ENCODE assay signal across 1 cellular context in genomic region chr19:14117668-14118164, GRCh38.
TF ChIP-seq lines count a peak whose summit lies in the region.

TSS of gene PRKACA (minus strand) at chr19:14117762. CDS start at chr19:14117547, 215 bp downstream.

TF ChIP-seq in GM23338, 12 proteins besides CTCF, POLR2A, EP300 and RAD21 (continued from another document):
- TF ChIP-seq, protein P1, sequence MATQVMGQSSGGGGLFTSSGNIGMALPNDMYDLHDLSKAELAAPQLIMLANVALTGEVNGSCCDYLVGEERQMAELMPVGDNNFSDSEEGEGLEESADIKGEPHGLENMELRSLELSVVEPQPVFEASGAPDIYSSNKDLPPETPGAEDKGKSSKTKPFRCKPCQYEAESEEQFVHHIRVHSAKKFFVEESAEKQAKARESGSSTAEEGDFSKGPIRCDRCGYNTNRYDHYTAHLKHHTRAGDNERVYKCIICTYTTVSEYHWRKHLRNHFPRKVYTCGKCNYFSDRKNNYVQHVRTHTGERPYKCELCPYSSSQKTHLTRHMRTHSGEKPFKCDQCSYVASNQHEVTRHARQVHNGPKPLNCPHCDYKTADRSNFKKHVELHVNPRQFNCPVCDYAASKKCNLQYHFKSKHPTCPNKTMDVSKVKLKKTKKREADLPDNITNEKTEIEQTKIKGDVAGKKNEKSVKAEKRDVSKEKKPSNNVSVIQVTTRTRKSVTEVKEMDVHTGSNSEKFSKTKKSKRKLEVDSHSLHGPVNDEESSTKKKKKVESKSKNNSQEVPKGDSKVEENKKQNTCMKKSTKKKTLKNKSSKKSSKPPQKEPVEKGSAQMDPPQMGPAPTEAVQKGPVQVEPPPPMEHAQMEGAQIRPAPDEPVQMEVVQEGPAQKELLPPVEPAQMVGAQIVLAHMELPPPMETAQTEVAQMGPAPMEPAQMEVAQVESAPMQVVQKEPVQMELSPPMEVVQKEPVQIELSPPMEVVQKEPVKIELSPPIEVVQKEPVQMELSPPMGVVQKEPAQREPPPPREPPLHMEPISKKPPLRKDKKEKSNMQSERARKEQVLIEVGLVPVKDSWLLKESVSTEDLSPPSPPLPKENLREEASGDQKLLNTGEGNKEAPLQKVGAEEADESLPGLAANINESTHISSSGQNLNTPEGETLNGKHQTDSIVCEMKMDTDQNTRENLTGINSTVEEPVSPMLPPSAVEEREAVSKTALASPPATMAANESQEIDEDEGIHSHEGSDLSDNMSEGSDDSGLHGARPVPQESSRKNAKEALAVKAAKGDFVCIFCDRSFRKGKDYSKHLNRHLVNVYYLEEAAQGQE (IDR thresholded peaks at IDR 0.05; ENCODE audit: unreplicated experiment): no peak
- TF ChIP-seq NANOG (IDR thresholded peaks at IDR 0.05; ENCODE audit: borderline replicate concordance) (no peak), JUNB (IDR thresholded peaks at IDR 0.05; ENCODE audit: unreplicated experiment) (no peak), ZNF114 (CRISPR knock-in tag; IDR thresholded peaks at IDR 0.05) (no peak)
